11 cellular contexts compared by ENCODE assay signal in genomic region chr1:234532511-234532922, GRCh38. TPM values are rescaled to one million over a fixed set of nuclear protein-coding genes. Genes with fewer than 3 reads are reported as not detected.
A peak's percentile ranks its signal among the peaks of the same experiment; 100 is the strongest.
DNase-seq lines count a peak whose midpoint lies in the region; ATAC-seq and TF ChIP-seq lines count a peak whose summit lies in the region.
"Had no signal": no experiment of that assay in that cellular context is flagged by ENCODE, and none has a peak within 500 bp of the region (broad histone marks: within the 10 kb centered on the region; RNA-seq: fewer than 3 reads in every experiment).

No MANE protein-coding gene starts in this region.

- H3K27ac ChIP-seq in HEK293 (ENCODE audit: extremely low read depth, low read depth, low read length): no peak overlapping the region
- H3K27ac ChIP-seq in breast epithelium: peak overlapping the region; percentile 98
- H3K27ac ChIP-seq in gastrocnemius medialis: peak overlapping the region; percentile 93 to 100 (median 98)

- H3K36me3 ChIP-seq in HEK293 (ENCODE audit: control insufficient read depth in 2 of 2, insufficient read depth in 1 of 2, low read length in 2 of 2): no peaks in the 10 kb centered on the region
- H3K36me3 ChIP-seq in breast epithelium: no peaks in the 10 kb centered on the region
- no peaks in the 10 kb centered on the region for H3K36me3 ChIP-seq in gastrocnemius medialis

- POLR2A ChIA-PET in HEK293 (lab: Yijun Ruan, JAX): interaction anchor here (0.6 to 2.6 kb wide), 3 partner anchors 11 to 77 kb away, joined by 3 to 10 read pairs (median 3); partner anchors contain the start of gene IRF2BP2

- H3K4me3 ChIP-seq in HEK293 (ENCODE audit: low read depth, low read length) (no peak overlapping the region), breast epithelium (peak overlapping the region in 1 of 3 donors; percentile 12), gastrocnemius medialis (peak overlapping the region in 1 of 4 donors; percentile 42)

- ATAC-seq in gastrocnemius medialis (peak; percentile 79 to 81), HG02678 (IDR thresholded peaks at IDR 0.05; ENCODE audit: unreplicated experiment) (no peak)

- DNase-seq in breast epithelium (ENCODE audit: low spot score in 2 of 2): peak in 1 of 2 donors; percentile 79
- DNase-seq in inferior parietal cortex (ENCODE audit: extremely low spot score): peak; percentile 75
- DNase-seq in gastrocnemius medialis: peak; percentile 92 to 93
- DNase-seq in NCI-H1048 (lab: John Stamatoyannopoulos, UW): no peak
- DNase-seq in middle frontal gyrus (ENCODE audit: extremely low spot score, low spot score): no peak
- DNase-seq in stimulated activated CD4-positive, alpha-beta T cell treated with anti-CD3 and anti-CD28 coated beads, Interleukin-15, amount 100 ng/mL, for 24 hours: no peak
- DNase-seq: activated CD4-positive, alpha-beta T cell treated with anti-CD3 and anti-CD28 coated beads, Interleukin-2, amount 50 U/mL, for 48 hours; Calu3; KG1 had no signal

- H3K4me1 ChIP-seq in HEK293 (ENCODE audit: control insufficient read depth, insufficient read depth, low read length) (peaks cover 32% of the 10 kb centered on the region), breast epithelium (peaks cover 18 to 59% of the 10 kb centered on the region in 2 donors), gastrocnemius medialis (peaks cover 95 to 98% of the 10 kb centered on the region in 2 donors)

- intact Hi-C loops in breast epithelium (cut with DNase I; ENCODE audit: low total_unique reads): loop anchor here (10.0 kb wide), 1 partner anchor 72 kb away; no protein-coding TSS in a partner anchor
- intact Hi-C loops in gastrocnemius medialis (cut with DNase I; ENCODE audit: low total_unique reads): loop anchor here (1.0 to 2.0 kb wide), 5 partner anchors 80 to 541 kb away; no protein-coding TSS in a partner anchor

- TF ChIP-seq CTCF in HEK293 (tag by site-specific recombination; IDR thresholded peaks at IDR 0.05): no peak
- no peak for TF ChIP-seq CTCF in breast epithelium (IDR thresholded peaks at IDR 0.05)
- TF ChIP-seq CTCF in gastrocnemius medialis (IDR thresholded peaks at IDR 0.05 in 4 of 5, conservative IDR thresholded peaks at IDR 0.05 in 1 of 5): no peak

- TF ChIP-seq POLR2A in breast epithelium (IDR thresholded peaks at IDR 0.05) (no peak), gastrocnemius medialis (IDR thresholded peaks at IDR 0.05) (peak; percentile 32 to 51)

- in situ Hi-C loops in gastrocnemius medialis (cut with MboI; ENCODE audit: low sequenced_read_pairs in 4 of 4): loop anchor here in 2 of 4 donors (10.0 kb wide), 2 partner anchors 62 to 542 kb away; no protein-coding TSS in a partner anchor

- H3K9me3 ChIP-seq in HEK293 (ENCODE audit: control insufficient read depth, insufficient read depth, low read depth, low read length) (no peaks in the 10 kb centered on the region), breast epithelium (no peaks in the 10 kb centered on the region), gastrocnemius medialis (no peaks in the 10 kb centered on the region)

- H3K27me3 ChIP-seq in breast epithelium (no peaks in the 10 kb centered on the region), gastrocnemius medialis (no peaks in the 10 kb centered on the region)

- CTCF ChIA-PET in HEK293 (lab: Yijun Ruan, JAX): interaction anchor here (0.6 to 1.0 kb wide), 2 partner anchors 11 to 178 kb away, joined by 3 to 4 read pairs; no protein-coding TSS in a partner anchor

TF ChIP-seq in HEK293, 187 proteins besides CTCF, POLR2A, EP300 and RAD21 (continues in another document):
- TF ChIP-seq ZNF677 (tag by site-specific recombination; IDR thresholded peaks at IDR 0.05): no peak
- no peak for TF ChIP-seq ZNF280D (tag by site-specific recombination; IDR thresholded peaks at IDR 0.05)
- no peak for TF ChIP-seq ZNF501 (tag by site-specific recombination; IDR thresholded peaks at IDR 0.05)
- TF ChIP-seq ZNF37A (tag by site-specific recombination; IDR thresholded peaks at IDR 0.05): no peak
- TF ChIP-seq ZNF341 (tag by site-specific recombination; IDR thresholded peaks at IDR 0.05; ENCODE audit: low read depth): no peak
- peak; percentile 47 for TF ChIP-seq SCRT2 (tag by site-specific recombination; IDR thresholded peaks at IDR 0.05)
- no peak for TF ChIP-seq ZNF610 (tag by site-specific recombination; IDR thresholded peaks at IDR 0.05; ENCODE audit: borderline replicate concordance)
- no peak for TF ChIP-seq ZBTB44 (tag by site-specific recombination; IDR thresholded peaks at IDR 0.05)
- no peak for TF ChIP-seq ATF2 (tag by site-specific recombination; IDR thresholded peaks at IDR 0.05; ENCODE audit: low read depth)
- no peak for TF ChIP-seq INSM2 (tag by site-specific recombination; IDR thresholded peaks at IDR 0.05)
- no peak for TF ChIP-seq ZNF274 (IDR thresholded peaks at IDR 0.05; ENCODE audit: low read length)
- no peak for TF ChIP-seq ZNF274 (tag by site-specific recombination; IDR thresholded peaks at IDR 0.05; ENCODE audit: borderline replicate concordance)
- no peak for TF ChIP-seq ZNF692 (tag by site-specific recombination; IDR thresholded peaks at IDR 0.05)
- TF ChIP-seq ZNF133 (tag by site-specific recombination; IDR thresholded peaks at IDR 0.05): no peak

RNA-seq across cellular contexts. Expression of gene TARBP1, which starts 53.5 kb away (rescaled TPM):
- total RNA-seq in breast epithelium (10 to 100 TPM; 12.3 to 39.2 (median 32.1) TPM), gastrocnemius medialis (10 to 100 TPM in 1 of 4 donors, 1 to 10 TPM in 3; 5.7 to 11.9 (median 8.2) TPM)

Comparison
In these comparisons a context has a peak if more than half of its experiments do, and no peak if none do; other contexts are left out.
1. DNase-seq: peak in inferior parietal cortex (single experiment) and gastrocnemius medialis (2 of 2); none in NCI-H1048 (single experiment), middle frontal gyrus (single experiment) and stimulated activated CD4-positive, alpha-beta T cell treated with anti-CD3 and anti-CD28 coated beads, Interleukin-15, amount 100 ng/mL, for 24 hours (single experiment).